Comparison of ENCODE assay signal across 1 cellular context in the genomic region with DNA sequence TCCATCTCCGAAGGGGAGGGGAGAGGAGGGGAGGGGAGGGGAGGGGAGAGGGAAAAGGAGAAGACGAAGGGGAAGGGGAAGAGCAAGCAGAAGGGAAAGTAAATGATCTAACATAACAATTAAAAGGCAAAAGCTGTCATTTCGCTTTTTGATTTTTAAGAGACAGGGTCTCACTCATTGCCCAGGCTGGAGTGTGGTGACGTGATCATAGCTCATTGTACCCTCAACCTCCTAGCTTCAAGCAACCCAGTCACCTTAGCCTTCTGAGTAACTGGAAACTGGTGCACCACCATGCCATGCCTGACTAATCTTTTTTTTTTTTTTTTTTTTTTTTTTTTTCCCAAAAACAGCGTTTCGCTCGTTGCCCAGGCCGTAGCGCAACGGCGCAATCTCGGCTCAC.
TF ChIP-seq lines count a peak whose summit lies in the region.

No MANE protein-coding gene starts in this region.

TF ChIP-seq in GM23338, 12 proteins besides CTCF, POLR2A, EP300 and RAD21:
- TF ChIP-seq, protein P1, sequence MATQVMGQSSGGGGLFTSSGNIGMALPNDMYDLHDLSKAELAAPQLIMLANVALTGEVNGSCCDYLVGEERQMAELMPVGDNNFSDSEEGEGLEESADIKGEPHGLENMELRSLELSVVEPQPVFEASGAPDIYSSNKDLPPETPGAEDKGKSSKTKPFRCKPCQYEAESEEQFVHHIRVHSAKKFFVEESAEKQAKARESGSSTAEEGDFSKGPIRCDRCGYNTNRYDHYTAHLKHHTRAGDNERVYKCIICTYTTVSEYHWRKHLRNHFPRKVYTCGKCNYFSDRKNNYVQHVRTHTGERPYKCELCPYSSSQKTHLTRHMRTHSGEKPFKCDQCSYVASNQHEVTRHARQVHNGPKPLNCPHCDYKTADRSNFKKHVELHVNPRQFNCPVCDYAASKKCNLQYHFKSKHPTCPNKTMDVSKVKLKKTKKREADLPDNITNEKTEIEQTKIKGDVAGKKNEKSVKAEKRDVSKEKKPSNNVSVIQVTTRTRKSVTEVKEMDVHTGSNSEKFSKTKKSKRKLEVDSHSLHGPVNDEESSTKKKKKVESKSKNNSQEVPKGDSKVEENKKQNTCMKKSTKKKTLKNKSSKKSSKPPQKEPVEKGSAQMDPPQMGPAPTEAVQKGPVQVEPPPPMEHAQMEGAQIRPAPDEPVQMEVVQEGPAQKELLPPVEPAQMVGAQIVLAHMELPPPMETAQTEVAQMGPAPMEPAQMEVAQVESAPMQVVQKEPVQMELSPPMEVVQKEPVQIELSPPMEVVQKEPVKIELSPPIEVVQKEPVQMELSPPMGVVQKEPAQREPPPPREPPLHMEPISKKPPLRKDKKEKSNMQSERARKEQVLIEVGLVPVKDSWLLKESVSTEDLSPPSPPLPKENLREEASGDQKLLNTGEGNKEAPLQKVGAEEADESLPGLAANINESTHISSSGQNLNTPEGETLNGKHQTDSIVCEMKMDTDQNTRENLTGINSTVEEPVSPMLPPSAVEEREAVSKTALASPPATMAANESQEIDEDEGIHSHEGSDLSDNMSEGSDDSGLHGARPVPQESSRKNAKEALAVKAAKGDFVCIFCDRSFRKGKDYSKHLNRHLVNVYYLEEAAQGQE (IDR thresholded peaks at IDR 0.05; ENCODE audit: unreplicated experiment): no peak
- TF ChIP-seq ZNF331 (CRISPR knock-in tag; IDR thresholded peaks at IDR 0.05; ENCODE audit: low read depth): no peak
- no peak for TF ChIP-seq JUNB (IDR thresholded peaks at IDR 0.05; ENCODE audit: unreplicated experiment)
- TF ChIP-seq EZH2 (IDR thresholded peaks at IDR 0.05; ENCODE audit: low read depth, unreplicated experiment): no peak
- TF ChIP-seq ZNF462 (CRISPR knock-in tag; IDR thresholded peaks at IDR 0.05): no peak
- no peak for TF ChIP-seq NANOG (IDR thresholded peaks at IDR 0.05; ENCODE audit: borderline replicate concordance)
- TF ChIP-seq CREB1 (CRISPR knock-in tag; IDR thresholded peaks at IDR 0.05; ENCODE audit: low read depth): no peak
- no peak for TF ChIP-seq ETS1 (IDR thresholded peaks at IDR 0.05)
- no peak for TF ChIP-seq EZH2phosphoT487 (IDR thresholded peaks at IDR 0.05; ENCODE audit: unreplicated experiment)
- TF ChIP-seq STAT1 (IDR thresholded peaks at IDR 0.05; ENCODE audit: unreplicated experiment): no peak
- no peak for TF ChIP-seq ZNF114 (CRISPR knock-in tag; IDR thresholded peaks at IDR 0.05)
- TF ChIP-seq POLR2AphosphoS5 (IDR thresholded peaks at IDR 0.05; ENCODE audit: low read depth): no peak
